25 cellular contexts compared by ENCODE assay signal in genomic region chr6:80282913-80283554, GRCh38.
DNase-seq lines count a peak whose midpoint lies in the region; ATAC-seq and TF ChIP-seq lines count a peak whose summit lies in the region.
"Had no signal": no experiment of that assay in that cellular context is flagged by ENCODE, and none has a peak within 500 bp of the region (broad histone marks: within the 10 kb centered on the region; RNA-seq: fewer than 3 reads in every experiment).

No MANE protein-coding gene starts in this region.

- ATAC-seq in activated naive CD4-positive, alpha-beta T cell treated with anti-CD3 and anti-CD28 coated beads, Interleukin-2, amount 50 U/mL, for 72 hours = peak; percentile 22 to 83
- ATAC-seq: gastroesophageal sphincter; mucosa of descending colon; natural killer cell treated with Interleukin-12 subunit alpha and Interleukin-12 subunit beta and Interleukin-15 and Interleukin-18, amount 100 ng/mL, for 72 hours; right lobe of liver had no signal

- peaks cover 6 to 12% of the 10 kb centered on the region in 2 donors for H3K36me3 Mint-ChIP-seq in activated naive CD4-positive, alpha-beta T cell treated with anti-CD3 and anti-CD28 coated beads, Interleukin-2, amount 50 U/mL, for 72 hours
- H3K36me3 Mint-ChIP-seq: natural killer cell treated with Interleukin-12 subunit alpha and Interleukin-12 subunit beta and Interleukin-15 and Interleukin-18, amount 100 ng/mL, for 72 hours had no signal

- no peak overlapping the region for H3K27ac Mint-ChIP-seq in activated naive CD4-positive, alpha-beta T cell treated with anti-CD3 and anti-CD28 coated beads, Interleukin-2, amount 50 U/mL, for 72 hours
- H3K27ac Mint-ChIP-seq: activated naive CD4-positive, alpha-beta T cell treated with anti-CD3 and anti-CD28 coated beads, Interleukin-2, amount 10 ng/mL, durations not matched to agents 7 days and 5 days; natural killer cell treated with Interleukin-12 subunit alpha and Interleukin-12 subunit beta and Interleukin-15 and Interleukin-18, amount 100 ng/mL, for 72 hours had no signal

- no peak for DNase-seq in activated naive CD4-positive, alpha-beta T cell treated with anti-CD3 and anti-CD28 coated beads, Interleukin-2, amount 50 U/mL, for 72 hours (ENCODE audit: low spot score in 2 of 2)
- no peak for DNase-seq in activated naive CD4-positive, alpha-beta T cell treated with Interleukin-2 at 50 U/mL for 16 hours
- peak; percentile 14 for DNase-seq in NCI-H2171 (lab: John Stamatoyannopoulos, UW)
- DNase-seq in choroid plexus epithelial cell (ENCODE audit: low read depth) = peak; percentile 64
- peak; percentile 10 for DNase-seq in stromal cell of bone marrow (ENCODE audit: low read depth)
- no peak for DNase-seq in activated gamma-delta T cell treated with Interleukin-2 at 50 U/mL for 16 hours
- DNase-seq in effector CD8-positive, alpha-beta T cell (lab: John Stamatoyannopoulos, UW) = no peak
- DNase-seq: activated CD8-positive, alpha-beta memory T cell treated with anti-CD3 and anti-CD28 coated beads for 24 hours; activated naive CD4-positive, alpha-beta T cell treated with anti-CD3 and anti-CD28 coated beads, Interleukin-2, amount 10 ng/mL, durations not matched to agents 7 days and 5 days; KBM-7; MM.1S; mucosa of descending colon; NCI-H2029; NCI-H345; occipital lobe; right lobe of liver; Right ventricle myocardium superior; stimulated activated CD4-positive, alpha-beta T cell treated with anti-CD3 and anti-CD28 coated beads, Interleukin-12 subunit alpha, Interleukin-12 subunit beta, amount 100 ng/mL, for 4 hours; stimulated activated CD4-positive, alpha-beta T cell treated with anti-CD3 and anti-CD28 coated beads, Interleukin-2, amount 100 ng/mL, for 48 hours; transverse colon had no signal

- H3K4me3 ChIP-seq in choroid plexus epithelial cell (ENCODE audit: low read depth, low read length) = no peak overlapping the region
- H3K4me3 ChIP-seq: gastroesophageal sphincter, hepatocyte, lung, mucosa of descending colon, prostate gland, right lobe of liver, transverse colon had no signal

- H3K9me3 Mint-ChIP-seq in activated naive CD4-positive, alpha-beta T cell treated with anti-CD3 and anti-CD28 coated beads, Interleukin-2, amount 50 U/mL, for 72 hours = no peaks in the 10 kb centered on the region
- H3K9me3 Mint-ChIP-seq: activated naive CD4-positive, alpha-beta T cell treated with anti-CD3 and anti-CD28 coated beads, Interleukin-2, amount 10 ng/mL, durations not matched to agents 7 days and 5 days had no signal

- TF ChIP-seq CTCF in choroid plexus epithelial cell (conservative IDR thresholded peaks at IDR 0.05; ENCODE audit: low read depth, low read length) = no peak

Comparison
In these comparisons a context has a peak if more than half of its experiments do, and no peak if none do; other contexts are left out.
1. DNase-seq: peak in NCI-H2171 (single experiment), choroid plexus epithelial cell (single experiment) and stromal cell of bone marrow (single experiment); none in activated naive CD4-positive, alpha-beta T cell treated with anti-CD3 and anti-CD28 coated beads, Interleukin-2, amount 50 U/mL, for 72 hours (0 of 2), activated naive CD4-positive, alpha-beta T cell treated with Interleukin-2 at 50 U/mL for 16 hours (single experiment), activated gamma-delta T cell treated with Interleukin-2 at 50 U/mL for 16 hours (single experiment) and effector CD8-positive, alpha-beta T cell (single experiment).